In the genomic region with DNA sequence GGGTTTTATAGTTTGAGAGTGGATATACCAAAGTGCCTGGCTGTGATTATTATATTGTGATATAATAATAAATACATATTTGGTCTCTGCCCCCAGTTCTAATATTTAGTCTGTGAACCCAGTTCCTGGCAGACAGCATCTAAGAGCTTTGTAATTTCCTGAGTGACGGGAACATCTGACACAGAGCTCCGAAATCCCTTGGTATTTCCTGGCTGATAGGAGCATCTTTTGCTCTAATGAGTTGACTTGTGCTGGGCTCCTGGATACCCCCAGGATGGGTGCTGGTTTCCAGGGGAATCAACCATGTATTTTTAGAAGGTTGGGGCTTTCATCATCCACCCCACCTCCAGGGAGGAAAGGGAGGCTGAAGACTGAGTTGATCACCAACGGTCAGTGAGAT, we compare ENCODE assay signal across 26 cellular contexts.
"Had no signal": no experiment of that assay in that cellular context is flagged by ENCODE, and none has a peak within 500 bp of the region (broad histone marks: within the 10 kb centered on the region; RNA-seq: fewer than 3 reads in every experiment).

No MANE protein-coding gene starts in this region.

- H3K36me3 Mint-ChIP-seq: mesothelial cell of epicardium; naive thymus-derived CD4-positive, alpha-beta T cell had no signal

- H3K36me3 ChIP-seq: colonic mucosa, esophagus squamous epithelium, gastroesophageal sphincter, heart right ventricle, left lung, lower lobe of right lung had no signal

- H3K27me3 Mint-ChIP-seq: dendritic cell treated with granulocyte-macrophage colony-stimulating factor and Interleukin-4, amounts not matched to agents 40 ng/mL and 50 ng/mL, for 4 days had no signal

- H3K4me1 ChIP-seq: colonic mucosa, esophagus squamous epithelium, foreskin keratinocyte, gastroesophageal sphincter, left lung, lower lobe of right lung had no signal

- H3K4me1 Mint-ChIP-seq: central memory CD8-positive, alpha-beta T cell; immature natural killer cell; mesothelial cell of epicardium; naive thymus-derived CD4-positive, alpha-beta T cell had no signal

- H3K27me3 ChIP-seq: colonic mucosa, esophagus squamous epithelium, foreskin keratinocyte, gastroesophageal sphincter, heart right ventricle, left lung had no signal

- H3K9me3 Mint-ChIP-seq: central memory CD8-positive, alpha-beta T cell; dendritic cell treated with granulocyte-macrophage colony-stimulating factor and Interleukin-4, amounts not matched to agents 40 ng/mL and 50 ng/mL, for 4 days; mesothelial cell of epicardium had no signal

- H3K27ac ChIP-seq: colonic mucosa, dorsolateral prefrontal cortex, epithelial cell of prostate, esophagus squamous epithelium, foreskin keratinocyte, gastroesophageal sphincter, heart right ventricle, left lung, lower lobe of right lung had no signal

- H3K4me3 ChIP-seq: colonic mucosa, dorsolateral prefrontal cortex, esophagus squamous epithelium, gastroesophageal sphincter, heart right ventricle, left lung, lower lobe of right lung had no signal

- ATAC-seq: esophagus mucosa; foreskin keratinocyte; gastroesophageal sphincter; heart right ventricle; left cardiac atrium; left lung; left ventricle myocardium superior; lower lobe of right lung; naive thymus-derived CD4-positive, alpha-beta T cell had no signal

- H3K27ac Mint-ChIP-seq: dendritic cell treated with granulocyte-macrophage colony-stimulating factor and Interleukin-4, amounts not matched to agents 40 ng/mL and 50 ng/mL, for 4 days; immature natural killer cell; mesothelial cell of epicardium had no signal

- H3K4me3 Mint-ChIP-seq: central memory CD8-positive, alpha-beta T cell; dendritic cell treated with granulocyte-macrophage colony-stimulating factor and Interleukin-4, amounts not matched to agents 40 ng/mL and 50 ng/mL, for 4 days; immature natural killer cell; mesothelial cell of epicardium; naive thymus-derived CD4-positive, alpha-beta T cell had no signal

- H3K9me3 ChIP-seq: colonic mucosa, esophagus squamous epithelium, gastroesophageal sphincter, heart right ventricle, left lung, lower lobe of right lung had no signal

- DNase-seq: cerebellar nuclear complex; colonic mucosa; cortex of kidney; dorsolateral prefrontal cortex; effector CD4-positive, alpha-beta T cell; effector memory CD4-positive, alpha-beta T cell; erythroblast; esophagus squamous epithelium; foreskin keratinocyte; glutamatergic neuron; head of caudate nucleus; heart right ventricle; hippocampal formation; immature natural killer cell; left cardiac atrium; left lung; left ventricle myocardium superior; lower lobe of right lung; mesenchymal stem cell; naive thymus-derived CD4-positive, alpha-beta T cell had no signal
